ENCODE assay signal across 14 cellular contexts in genomic region chr11:119791701-119792151, GRCh38.
DNase-seq lines count a peak whose midpoint lies in the region; ATAC-seq and TF ChIP-seq lines count a peak whose summit lies in the region.
"Had no signal": no experiment of that assay in that cellular context is flagged by ENCODE, and none has a peak within 500 bp of the region (broad histone marks: within the 10 kb centered on the region; RNA-seq: fewer than 3 reads in every experiment).

No MANE protein-coding gene starts in this region.

- TF ChIP-seq CTCF in MCF 10A (IDR thresholded peaks at IDR 0.05; ENCODE audit: unreplicated experiment) (no peak), mammary epithelial cell (conservative IDR thresholded peaks at IDR 0.05 in 1 of 2, IDR thresholded peaks at IDR 0.05 in 1 of 2; ENCODE audit: extremely low read depth in 1 of 2, insufficient read depth in 1 of 2, low read depth in 1 of 2, low read length in 2 of 2) (no peak), WTC11 (IDR thresholded peaks at IDR 0.05) (no peak), testis (IDR thresholded peaks at IDR 0.05) (no peak)

- no peak for TF ChIP-seq POLR2A in testis (IDR thresholded peaks at IDR 0.05)

- peaks cover 5% of the 10 kb centered on the region for H3K36me3 Mint-ChIP-seq in MCF 10A (ENCODE audit: insufficient read depth, unreplicated experiment)
- H3K36me3 Mint-ChIP-seq in WTC11 = no peaks in the 10 kb centered on the region
- H3K36me3 Mint-ChIP-seq: natural killer cell treated with Interleukin-12 subunit alpha and Interleukin-12 subunit beta and Interleukin-15 and Interleukin-18, amount 100 ng/mL, for 72 hours had no signal

- H3K36me3 ChIP-seq in mammary epithelial cell (ENCODE audit: insufficient read depth, low read length) (no peaks in the 10 kb centered on the region), iPS-15b (ENCODE audit: control insufficient read depth, insufficient read depth, low read length) (no peaks in the 10 kb centered on the region), testis (ENCODE audit: low read depth, missing control alignments) (no peaks in the 10 kb centered on the region)
- H3K36me3 ChIP-seq: BLaER1, stomach had no signal

- H3K9ac ChIP-seq in mammary epithelial cell (ENCODE audit: insufficient read depth, low read length) (no peak overlapping the region), iPS-15b (ENCODE audit: low read depth, low read length) (no peak overlapping the region)
- H3K9ac ChIP-seq: BLaER1 had no signal

- H3K4me1 ChIP-seq in mammary epithelial cell (ENCODE audit: insufficient read depth, low read length) (no peaks in the 10 kb centered on the region), iPS-15b (ENCODE audit: control insufficient read depth, insufficient read depth, low read length) (peaks cover 26% of the 10 kb centered on the region), testis (no peaks in the 10 kb centered on the region)
- H3K4me1 ChIP-seq: stomach had no signal

- H3K27me3 Mint-ChIP-seq in MCF 10A (ENCODE audit: insufficient read depth, unreplicated experiment) (peaks cover 11% of the 10 kb centered on the region), WTC11 (ENCODE audit: low read depth) (peaks cover 48% of the 10 kb centered on the region)

- H3K9me3 Mint-ChIP-seq in MCF 10A (ENCODE audit: unreplicated experiment) (no peaks in the 10 kb centered on the region), WTC11 (no peaks in the 10 kb centered on the region)
- H3K9me3 Mint-ChIP-seq: natural killer cell treated with Interleukin-12 subunit alpha and Interleukin-12 subunit beta and Interleukin-15 and Interleukin-18, amount 100 ng/mL, for 72 hours had no signal

- H3K79me2 ChIP-seq in mammary epithelial cell (ENCODE audit: insufficient read depth, low read length) = no peaks in the 10 kb centered on the region

- peak; percentile 25 for DNase-seq in MCF 10A (ENCODE audit: unreplicated experiment)
- DNase-seq in mammary epithelial cell = no peak
- no peak for DNase-seq in WTC11 (ENCODE audit: low spot score)
- DNase-seq in testis = peak; percentile 43
- no peak for DNase-seq in activated CD8-positive, alpha-beta memory T cell treated with anti-CD3 and anti-CD28 coated beads, Interleukin-2, amount 50 U/mL, for 4 hours
- DNase-seq in stimulated activated CD4-positive, alpha-beta T cell treated with anti-CD3 and anti-CD28 coated beads, Interleukin-4, amount 100 ng/mL, for 24 hours = no peak
- DNase-seq: activated CD8-positive, alpha-beta memory T cell treated with anti-CD3 and anti-CD28 coated beads for 24 hours; NCI-H748 treated with DMSO at 0.1 percent for 48 hours; stimulated activated CD4-positive, alpha-beta T cell treated with anti-CD3 and anti-CD28 coated beads, Interleukin-2, amount 100 ng/mL, for 48 hours; stomach had no signal

- H4K20me1 ChIP-seq in mammary epithelial cell (ENCODE audit: insufficient read depth, low read length) = no peaks in the 10 kb centered on the region
- H4K20me1 ChIP-seq: BLaER1 had no signal

- H3K27me3 ChIP-seq in mammary epithelial cell (ENCODE audit: insufficient read depth, low read length) = no peaks in the 10 kb centered on the region
- H3K27me3 ChIP-seq in iPS-15b (ENCODE audit: control insufficient read depth, insufficient read depth, low read length) = peaks cover 82% of the 10 kb centered on the region
- no peaks in the 10 kb centered on the region for H3K27me3 ChIP-seq in testis
- H3K27me3 ChIP-seq: BLaER1 had no signal

- in situ Hi-C loops in mammary epithelial cell (cut with MboI; ENCODE audit: low sequenced_read_pairs in 2 of 2) = no loop called here

- no peak overlapping the region for H3K27ac Mint-ChIP-seq in MCF 10A (ENCODE audit: low read depth, unreplicated experiment)
- no peak overlapping the region for H3K27ac Mint-ChIP-seq in WTC11
- H3K27ac Mint-ChIP-seq: natural killer cell treated with Interleukin-12 subunit alpha and Interleukin-12 subunit beta and Interleukin-15 and Interleukin-18, amount 100 ng/mL, for 72 hours had no signal

- H3K9me3 ChIP-seq in mammary epithelial cell (replicated peaks; ENCODE audit: insufficient read depth, low read length) = no peaks in the 10 kb centered on the region
- H3K9me3 ChIP-seq in iPS-15b (ENCODE audit: control insufficient read depth, insufficient read depth, low read length) = no peaks in the 10 kb centered on the region
- no peaks in the 10 kb centered on the region for H3K9me3 ChIP-seq in testis
- H3K9me3 ChIP-seq: BLaER1, stomach had no signal

- CTCF ChIA-PET in MCF 10A (lab: Yijun Ruan, JAX) = interaction anchor here (0.7 to 0.9 kb wide), 2 partner anchors 232 to 237 kb away, joined by 3 read pairs; no protein-coding TSS in a partner anchor
- CTCF ChIA-PET in mammary epithelial cell (lab: Charles Lee; ENCODE audit: low non-redundant PET) = no interaction called here
- CTCF ChIA-PET in WTC11 (lab: Charles Lee) = interaction anchor here (0.6 to 1.6 kb wide), 12 partner anchors 9 to 317 kb away, joined by 3 to 10 read pairs (median 3); no protein-coding TSS in a partner anchor

- no peak overlapping the region for H3K4me2 ChIP-seq in mammary epithelial cell (ENCODE audit: insufficient read depth, low read depth, low read length)
- H3K4me2 ChIP-seq: BLaER1 had no signal

- POLR2A ChIA-PET in MCF 10A (lab: Yijun Ruan, JAX) = no interaction called here
- POLR2A ChIA-PET in WTC11 (lab: Charles Lee) = no interaction called here

- H3K4me3 Mint-ChIP-seq in MCF 10A (ENCODE audit: unreplicated experiment) (no peak overlapping the region), WTC11 (no peak overlapping the region)
- H3K4me3 Mint-ChIP-seq: natural killer cell treated with Interleukin-12 subunit alpha and Interleukin-12 subunit beta and Interleukin-15 and Interleukin-18, amount 100 ng/mL, for 72 hours had no signal

- ATAC-seq in WTC11 = peak; percentile 25; the same call in 1 of the 2 replicates
- ATAC-seq in HG03280 (IDR thresholded peaks at IDR 0.05; ENCODE audit: unreplicated experiment) = no peak
- ATAC-seq: natural killer cell treated with Interleukin-12 subunit alpha and Interleukin-12 subunit beta and Interleukin-15 and Interleukin-18, amount 100 ng/mL, for 72 hours had no signal

- H3K4me1 Mint-ChIP-seq in MCF 10A (ENCODE audit: insufficient read depth, unreplicated experiment) = peaks cover 8% of the 10 kb centered on the region
- peaks cover 61% of the 10 kb centered on the region for H3K4me1 Mint-ChIP-seq in WTC11

- WGBS in mammary epithelial cell (ENCODE audit: low coverage, missing lambda C conversion rate) = 14% methylated on average over 6 of the region's 6 CpGs
- 49 to 60% methylated on average over 3 to 6 of the region's 6 CpGs for whole genome bisulfite sequencing in testis, 2 donors

- H2AFZ ChIP-seq in mammary epithelial cell (ENCODE audit: low read depth, low read length) = no peak overlapping the region

- dilution Hi-C loops in mammary epithelial cell (cut with HindIII; ENCODE audit: low sequenced_read_pairs) = no loop called here

- BruUV-seq in MCF 10A (replicated peaks; lab: Mats Ljungman, UMichigan) = no TSS peak
- BruUV-seq in mammary epithelial cell (replicated peaks; lab: Mats Ljungman, UMichigan) = no TSS peak

- H3K4me3 ChIP-seq in mammary epithelial cell (replicated peaks in 1 of 3; ENCODE audit: insufficient read depth in 1 of 3, low read depth in 2 of 3, low read length in 3 of 3) = no peak overlapping the region
- peak overlapping the region; percentile 32 for H3K4me3 ChIP-seq in iPS-15b (ENCODE audit: low read depth, low read length)
- H3K4me3 ChIP-seq in testis = no peak overlapping the region
- H3K4me3 ChIP-seq: BLaER1, stomach had no signal

- H3K27ac ChIP-seq in mammary epithelial cell (ENCODE audit: insufficient read depth, low read depth, low read length) (no peak overlapping the region), testis (no peak overlapping the region)
- H3K27ac ChIP-seq: BLaER1, stomach had no signal

- intact Hi-C loops in MCF 10A (cut with micrococcal nuclease) = loop anchor here (10.0 kb wide), 1 partner anchor 73 kb away; no protein-coding TSS in a partner anchor
- intact Hi-C loops in mammary epithelial cell (cut with micrococcal nuclease) = no loop called here
- intact Hi-C loops in testis (cut with DNase I; ENCODE audit: low total_unique reads) = no loop called here

TF ChIP-seq in WTC11, 78 proteins besides CTCF, POLR2A, EP300 and RAD21:
- TF ChIP-seq ZNF423 (CRISPR knock-in tag; IDR thresholded peaks at IDR 0.05) = peak; percentile 93
- TF ChIP-seq ZBTB21 (CRISPR knock-in tag; IDR thresholded peaks at IDR 0.05; ENCODE audit: borderline replicate concordance) = no peak
TF ChIP-seq in WTC11: peak in this region for 1.

Comparison
In these comparisons a context has a peak if more than half of its experiments do, and no peak if none do; other contexts are left out.
1. DNase-seq: peak in MCF 10A (single experiment) and testis (single experiment); none in mammary epithelial cell (single experiment), WTC11 (single experiment), activated CD8-positive, alpha-beta memory T cell treated with anti-CD3 and anti-CD28 coated beads, Interleukin-2, amount 50 U/mL, for 4 hours (single experiment) and stimulated activated CD4-positive, alpha-beta T cell treated with anti-CD3 and anti-CD28 coated beads, Interleukin-4, amount 100 ng/mL, for 24 hours (single experiment).